ENCODE assay signal across 1 cellular context in the genomic region with DNA sequence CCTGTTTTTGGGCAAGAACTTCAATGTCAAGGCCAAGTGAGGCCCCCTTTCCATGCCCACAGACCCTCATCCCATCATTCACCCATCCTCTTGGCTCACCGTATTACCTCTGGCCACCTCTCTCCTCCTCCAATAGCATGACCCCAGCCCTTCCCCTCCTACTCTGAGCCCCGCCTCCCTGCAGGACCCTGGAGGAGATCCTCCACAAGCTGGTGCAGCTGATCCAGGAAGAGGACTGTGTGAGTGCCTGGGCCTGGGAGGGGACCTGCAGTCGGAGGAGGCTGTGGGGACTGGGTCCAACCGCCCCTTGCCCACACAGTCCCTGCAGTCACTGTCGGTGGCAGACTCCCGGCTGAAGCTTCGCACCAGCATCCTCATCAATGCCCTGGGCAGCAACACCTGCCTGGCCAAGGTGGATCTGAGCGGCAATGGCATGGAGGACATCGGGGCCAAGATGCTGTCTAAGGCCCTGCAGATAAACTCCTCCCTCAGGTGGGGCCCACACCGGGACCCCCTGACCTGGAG.
TF ChIP-seq lines count a peak whose summit lies in the region.

No MANE protein-coding gene starts in this region.

TF ChIP-seq in WTC11, 78 proteins besides CTCF, POLR2A, EP300 and RAD21 (continued from another document):
- TF ChIP-seq, protein P1, sequence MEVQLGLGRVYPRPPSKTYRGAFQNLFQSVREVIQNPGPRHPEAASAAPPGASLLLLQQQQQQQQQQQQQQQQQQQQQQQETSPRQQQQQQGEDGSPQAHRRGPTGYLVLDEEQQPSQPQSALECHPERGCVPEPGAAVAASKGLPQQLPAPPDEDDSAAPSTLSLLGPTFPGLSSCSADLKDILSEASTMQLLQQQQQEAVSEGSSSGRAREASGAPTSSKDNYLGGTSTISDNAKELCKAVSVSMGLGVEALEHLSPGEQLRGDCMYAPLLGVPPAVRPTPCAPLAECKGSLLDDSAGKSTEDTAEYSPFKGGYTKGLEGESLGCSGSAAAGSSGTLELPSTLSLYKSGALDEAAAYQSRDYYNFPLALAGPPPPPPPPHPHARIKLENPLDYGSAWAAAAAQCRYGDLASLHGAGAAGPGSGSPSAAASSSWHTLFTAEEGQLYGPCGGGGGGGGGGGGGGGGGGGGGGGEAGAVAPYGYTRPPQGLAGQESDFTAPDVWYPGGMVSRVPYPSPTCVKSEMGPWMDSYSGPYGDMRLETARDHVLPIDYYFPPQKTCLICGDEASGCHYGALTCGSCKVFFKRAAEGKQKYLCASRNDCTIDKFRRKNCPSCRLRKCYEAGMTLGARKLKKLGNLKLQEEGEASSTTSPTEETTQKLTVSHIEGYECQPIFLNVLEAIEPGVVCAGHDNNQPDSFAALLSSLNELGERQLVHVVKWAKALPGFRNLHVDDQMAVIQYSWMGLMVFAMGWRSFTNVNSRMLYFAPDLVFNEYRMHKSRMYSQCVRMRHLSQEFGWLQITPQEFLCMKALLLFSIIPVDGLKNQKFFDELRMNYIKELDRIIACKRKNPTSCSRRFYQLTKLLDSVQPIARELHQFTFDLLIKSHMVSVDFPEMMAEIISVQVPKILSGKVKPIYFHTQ (CRISPR knock-in tag; IDR thresholded peaks at IDR 0.05) = no peak
- TF ChIP-seq TEAD4 (CRISPR knock-in tag; IDR thresholded peaks at IDR 0.05) (no peak), NFATC4 (CRISPR knock-in tag; IDR thresholded peaks at IDR 0.05) (no peak), TEAD1 (CRISPR knock-in tag; IDR thresholded peaks at IDR 0.05) (no peak), CBFB (CRISPR knock-in tag; IDR thresholded peaks at IDR 0.05; ENCODE audit: low read depth) (no peak), RORB (CRISPR knock-in tag; IDR thresholded peaks at IDR 0.05) (no peak), TP53 (CRISPR knock-in tag; IDR thresholded peaks at IDR 0.05) (no peak)
